Comparison of ENCODE assay signal across 18 cellular contexts in the genomic region with DNA sequence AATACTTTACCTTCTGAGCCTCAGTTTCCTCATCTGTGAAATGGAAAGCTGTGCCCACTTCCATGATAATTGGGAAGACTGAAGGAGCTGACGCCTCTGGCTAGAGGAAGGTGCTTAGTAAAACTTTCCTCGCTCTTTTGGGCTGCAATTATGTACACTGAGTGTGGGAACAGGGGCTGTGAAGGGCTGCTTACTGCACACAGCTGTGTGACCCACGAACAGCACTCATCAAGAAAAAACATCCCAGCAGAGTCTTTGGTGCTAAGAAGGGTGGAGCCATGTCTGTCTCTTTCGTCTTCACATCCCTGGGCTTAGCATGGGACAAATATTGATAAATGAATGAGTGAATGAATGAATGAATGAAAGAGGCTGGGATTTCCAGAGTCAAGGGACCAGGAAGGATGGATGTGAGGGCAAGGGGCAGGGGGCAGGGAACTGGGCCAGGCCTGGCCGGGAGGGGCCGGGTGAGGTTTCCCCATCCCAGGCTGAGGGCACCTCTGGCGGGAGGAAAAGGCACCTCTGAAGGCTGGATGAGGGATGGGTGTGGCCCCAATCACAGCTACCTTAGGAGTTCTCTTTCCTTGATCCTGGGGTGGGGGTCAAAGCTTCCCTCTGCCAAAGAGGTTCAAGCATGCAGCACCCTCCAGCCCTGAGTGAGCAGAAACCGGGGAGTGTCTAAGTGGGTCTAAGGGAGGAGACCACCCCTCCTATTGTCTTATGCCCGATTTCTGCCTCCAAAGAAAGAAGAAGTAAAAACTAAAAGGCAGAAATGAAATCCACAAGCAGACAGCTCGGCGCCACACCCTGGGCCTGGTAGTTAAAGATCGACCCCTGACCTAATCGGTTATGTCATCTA. TPM values are rescaled to one million over a fixed set of nuclear protein-coding genes. Genes with fewer than 3 reads are reported as not detected.
DNase-seq lines count a peak whose midpoint lies in the region; ATAC-seq and TF ChIP-seq lines count a peak whose summit lies in the region.
"Had no signal": no experiment of that assay in that cellular context is flagged by ENCODE, and none has a peak within 500 bp of the region (broad histone marks: within the 10 kb centered on the region; RNA-seq: fewer than 3 reads in every experiment).

No MANE protein-coding gene starts in this region.

- no peaks in the 10 kb centered on the region for H3K36me3 Mint-ChIP-seq in activated B cell treated with CpG ODN at 0.5 μM for 24 hours (ENCODE audit: low read depth)
- H3K36me3 Mint-ChIP-seq in dendritic cell treated with granulocyte-macrophage colony-stimulating factor and Interleukin-4, amounts not matched to agents 40 ng/mL and 50 ng/mL, for 4 days (ENCODE audit: low read depth), result no peaks in the 10 kb centered on the region

- ATAC-seq in activated B cell treated with CpG ODN at 0.5 μM for 24 hours (ENCODE audit: low read depth) (peak; percentile 18), GM18861 (IDR thresholded peaks at IDR 0.05; ENCODE audit: unreplicated experiment) (no peak), HG03378 (IDR thresholded peaks at IDR 0.05; ENCODE audit: unreplicated experiment) (no peak)

- H3K27me3 Mint-ChIP-seq in activated B cell treated with CpG ODN at 0.5 μM for 24 hours, result no peaks in the 10 kb centered on the region
- peaks cover 3% of the 10 kb centered on the region for H3K27me3 Mint-ChIP-seq in dendritic cell treated with granulocyte-macrophage colony-stimulating factor and Interleukin-4, amounts not matched to agents 40 ng/mL and 50 ng/mL, for 4 days

- H3K4me3 Mint-ChIP-seq in activated B cell treated with CpG ODN at 0.5 μM for 24 hours, result peak overlapping the region; percentile 77
- H3K4me3 Mint-ChIP-seq in dendritic cell treated with granulocyte-macrophage colony-stimulating factor and Interleukin-4, amounts not matched to agents 40 ng/mL and 50 ng/mL, for 4 days, result no peak overlapping the region

- TF ChIP-seq CTCF in activated B cell treated with CpG ODN at 0.5 μM for 24 hours (IDR thresholded peaks at IDR 0.05) (no peak), GM13977 (IDR thresholded peaks at IDR 0.05; ENCODE audit: extremely low read depth, insufficient read depth, missing control alignments) (no peak)

- in situ Hi-C loops in GM13977 (cut with MboI; ENCODE audit: low pct_unique_long_range_greater_than_20kb, low sequenced_read_pairs, unreplicated experiment), result no loop called here

- CTCF ChIA-PET in activated B cell treated with CpG ODN at 0.5 μM for 24 hours (lab: Charles Lee), result interaction anchor here (0.9 to 1.4 kb wide), 2 partner anchors 36 to 123 kb away, joined by 3 to 4 read pairs; no protein-coding TSS in a partner anchor

- POLR2A ChIA-PET in activated B cell treated with CpG ODN at 0.5 μM for 24 hours (lab: Charles Lee), result interaction anchor here (1.6 to 3.9 kb wide), 4 partner anchors 22 to 161 kb away, joined by 4 to 29 read pairs (median 10); no protein-coding TSS in a partner anchor

- peaks cover 70% of the 10 kb centered on the region for H3K4me1 Mint-ChIP-seq in activated B cell treated with CpG ODN at 0.5 μM for 24 hours
- H3K4me1 Mint-ChIP-seq in dendritic cell treated with granulocyte-macrophage colony-stimulating factor and Interleukin-4, amounts not matched to agents 40 ng/mL and 50 ng/mL, for 4 days (ENCODE audit: low read depth), result peaks cover 57% of the 10 kb centered on the region

- intact Hi-C loops in activated B cell treated with CpG ODN at 0.5 μM for 24 hours (cut with micrococcal nuclease), result loop anchor here (1.0 to 5.0 kb wide), 3 partner anchors 23 to 264 kb away; no protein-coding TSS in a partner anchor
- intact Hi-C loops in dendritic cell treated with granulocyte-macrophage colony-stimulating factor and Interleukin-4, amounts not matched to agents 40 ng/mL and 50 ng/mL, for 4 days (cut with micrococcal nuclease), result loop anchor here (2.0 to 10.0 kb wide), 2 partner anchors 18 to 48 kb away; no protein-coding TSS in a partner anchor
- intact Hi-C loops in head of caudate nucleus (cut with DNase I), result no loop called here

- DNase-seq in 8988T, result peak; percentile 8
- peak; percentile 31 for DNase-seq in CD1c-positive myeloid dendritic cell (ENCODE audit: extremely low spot score)
- DNase-seq in activated B cell treated with CpG ODN at 0.5 μM for 24 hours, result no peak
- no peak for DNase-seq in head of caudate nucleus
- DNase-seq in GM13977 (ENCODE audit: low spot score), result no peak
- DNase-seq: anterior cingulate cortex; BE2C; GM23248; KG1; NCI-H1092 treated with DMSO at 0.1 percent for 48 hours; NCI-H69; ovary; stimulated activated CD4-positive, alpha-beta T cell treated with anti-CD3 and anti-CD28 coated beads, Interleukin-2, amount 100 ng/mL, for 48 hours; tibial artery had no signal

- H3K9me3 Mint-ChIP-seq in activated B cell treated with CpG ODN at 0.5 μM for 24 hours, result no peaks in the 10 kb centered on the region
- no peaks in the 10 kb centered on the region for H3K9me3 Mint-ChIP-seq in dendritic cell treated with granulocyte-macrophage colony-stimulating factor and Interleukin-4, amounts not matched to agents 40 ng/mL and 50 ng/mL, for 4 days

- H3K27ac Mint-ChIP-seq in activated B cell treated with CpG ODN at 0.5 μM for 24 hours, result peak overlapping the region; percentile 86
- H3K27ac Mint-ChIP-seq in dendritic cell treated with granulocyte-macrophage colony-stimulating factor and Interleukin-4, amounts not matched to agents 40 ng/mL and 50 ng/mL, for 4 days, result peak overlapping the region; percentile 87

RNA-seq across cellular contexts. Expression of a gene that starts 9.2 kb away (rescaled TPM):
- total RNA-seq in activated B cell treated with CpG ODN at 0.5 μM for 24 hours, result 5.2 and 7.1 TPM in 2 replicates
- total RNA-seq: chondrocyte, GM23248 had no signal

Comparison
In these comparisons a context has a peak if more than half of its experiments do, and no peak if none do; other contexts are left out.
1. DNase-seq: peak in 8988T (single experiment) and CD1c-positive myeloid dendritic cell (single experiment); none in activated B cell treated with CpG ODN at 0.5 μM for 24 hours (single experiment), head of caudate nucleus (0 of 42) and GM13977 (single experiment).